ENCODE assay signal across 1 cellular context in the genomic region with DNA sequence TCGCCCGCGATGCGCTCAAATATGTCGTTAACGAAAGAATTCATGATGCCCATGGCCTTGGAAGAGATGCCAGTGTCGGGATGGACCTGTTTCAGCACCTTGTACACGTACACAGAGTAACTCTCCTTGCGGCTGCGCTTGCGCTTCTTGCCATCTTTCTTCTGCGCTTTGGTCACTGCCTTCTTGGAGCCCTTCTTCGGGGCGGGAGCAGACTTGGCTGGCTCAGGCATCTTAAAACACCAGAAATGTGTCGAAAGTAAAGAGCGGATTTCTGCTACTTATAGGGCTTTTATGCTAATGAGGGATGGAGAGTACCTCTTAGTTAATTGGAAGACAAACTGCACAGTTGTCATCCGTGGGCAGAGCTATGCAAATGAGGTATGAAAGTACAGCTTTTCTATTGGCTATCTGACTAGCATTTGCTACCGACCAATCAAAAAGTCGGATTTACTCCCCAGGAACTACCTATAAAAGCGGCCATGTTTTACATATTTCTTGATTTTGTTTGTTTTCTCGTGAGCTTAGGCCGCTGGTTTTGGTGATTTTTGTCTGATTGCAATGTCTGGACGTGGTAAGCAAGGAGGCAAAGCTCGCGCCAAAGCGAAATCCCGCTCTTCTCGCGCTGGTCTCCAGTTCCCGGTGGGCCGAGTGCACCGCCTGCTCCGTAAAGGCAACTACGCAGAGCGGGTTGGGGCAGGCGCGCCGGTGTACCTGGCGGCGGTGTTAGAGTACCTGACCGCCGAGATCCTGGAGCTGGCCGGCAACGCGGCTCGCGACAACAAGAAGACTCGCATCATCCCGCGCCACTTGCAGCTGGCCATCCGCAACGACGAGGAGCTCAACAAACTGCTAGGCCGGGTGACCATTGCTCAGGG.
TF ChIP-seq lines count a peak whose summit lies in the region.

No MANE protein-coding gene starts in this region.

TF ChIP-seq in GM23338, 12 proteins besides CTCF, POLR2A, EP300 and RAD21:
- TF ChIP-seq ZNF462 (CRISPR knock-in tag; IDR thresholded peaks at IDR 0.05) (no peak), ETS1 (IDR thresholded peaks at IDR 0.05) (no peak; the same call in none of the 2 replicates), CREB1 (CRISPR knock-in tag; IDR thresholded peaks at IDR 0.05; ENCODE audit: low read depth) (peak; percentile 70), JUNB (IDR thresholded peaks at IDR 0.05; ENCODE audit: unreplicated experiment) (no peak), POLR2AphosphoS5 (IDR thresholded peaks at IDR 0.05; ENCODE audit: low read depth) (peak; percentile 92), EZH2 (IDR thresholded peaks at IDR 0.05; ENCODE audit: low read depth, unreplicated experiment) (no peak), STAT1 (IDR thresholded peaks at IDR 0.05; ENCODE audit: unreplicated experiment) (no peak), EZH2phosphoT487 (IDR thresholded peaks at IDR 0.05; ENCODE audit: unreplicated experiment) (no peak), ZNF114 (CRISPR knock-in tag; IDR thresholded peaks at IDR 0.05) (no peak), NANOG (IDR thresholded peaks at IDR 0.05; ENCODE audit: borderline replicate concordance) (no peak), ZNF331 (CRISPR knock-in tag; IDR thresholded peaks at IDR 0.05; ENCODE audit: low read depth) (no peak)
- TF ChIP-seq, protein P1, sequence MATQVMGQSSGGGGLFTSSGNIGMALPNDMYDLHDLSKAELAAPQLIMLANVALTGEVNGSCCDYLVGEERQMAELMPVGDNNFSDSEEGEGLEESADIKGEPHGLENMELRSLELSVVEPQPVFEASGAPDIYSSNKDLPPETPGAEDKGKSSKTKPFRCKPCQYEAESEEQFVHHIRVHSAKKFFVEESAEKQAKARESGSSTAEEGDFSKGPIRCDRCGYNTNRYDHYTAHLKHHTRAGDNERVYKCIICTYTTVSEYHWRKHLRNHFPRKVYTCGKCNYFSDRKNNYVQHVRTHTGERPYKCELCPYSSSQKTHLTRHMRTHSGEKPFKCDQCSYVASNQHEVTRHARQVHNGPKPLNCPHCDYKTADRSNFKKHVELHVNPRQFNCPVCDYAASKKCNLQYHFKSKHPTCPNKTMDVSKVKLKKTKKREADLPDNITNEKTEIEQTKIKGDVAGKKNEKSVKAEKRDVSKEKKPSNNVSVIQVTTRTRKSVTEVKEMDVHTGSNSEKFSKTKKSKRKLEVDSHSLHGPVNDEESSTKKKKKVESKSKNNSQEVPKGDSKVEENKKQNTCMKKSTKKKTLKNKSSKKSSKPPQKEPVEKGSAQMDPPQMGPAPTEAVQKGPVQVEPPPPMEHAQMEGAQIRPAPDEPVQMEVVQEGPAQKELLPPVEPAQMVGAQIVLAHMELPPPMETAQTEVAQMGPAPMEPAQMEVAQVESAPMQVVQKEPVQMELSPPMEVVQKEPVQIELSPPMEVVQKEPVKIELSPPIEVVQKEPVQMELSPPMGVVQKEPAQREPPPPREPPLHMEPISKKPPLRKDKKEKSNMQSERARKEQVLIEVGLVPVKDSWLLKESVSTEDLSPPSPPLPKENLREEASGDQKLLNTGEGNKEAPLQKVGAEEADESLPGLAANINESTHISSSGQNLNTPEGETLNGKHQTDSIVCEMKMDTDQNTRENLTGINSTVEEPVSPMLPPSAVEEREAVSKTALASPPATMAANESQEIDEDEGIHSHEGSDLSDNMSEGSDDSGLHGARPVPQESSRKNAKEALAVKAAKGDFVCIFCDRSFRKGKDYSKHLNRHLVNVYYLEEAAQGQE (IDR thresholded peaks at IDR 0.05; ENCODE audit: unreplicated experiment): no peak
